Comparison of ENCODE assay signal across 18 cellular contexts in genomic region chr2:121858406-121858805, GRCh38.
DNase-seq lines count a peak whose midpoint lies in the region; ATAC-seq, FAIRE-seq and TF ChIP-seq lines count a peak whose summit lies in the region.
"Had no signal": no experiment of that assay in that cellular context is flagged by ENCODE, and none has a peak within 500 bp of the region (broad histone marks: within the 10 kb centered on the region; RNA-seq: fewer than 3 reads in every experiment).

No MANE protein-coding gene starts in this region.

- H3K4me3 Mint-ChIP-seq in astrocyte (ENCODE audit: unreplicated experiment) = no peak overlapping the region
- no peak overlapping the region for H3K4me3 Mint-ChIP-seq in activated T-cell treated with anti-CD3 and anti-CD28 coated beads, Interleukin-2, amount 50 U/mL, for 72 hours
- H3K4me3 Mint-ChIP-seq: CD14-positive monocyte had no signal

- peaks cover 9% of the 10 kb centered on the region for H3K4me1 ChIP-seq in astrocyte (ENCODE audit: insufficient read depth, low read length)
- H3K4me1 ChIP-seq: SJCRH30 had no signal

- TF ChIP-seq CTCF in astrocyte (IDR thresholded peaks at IDR 0.05; ENCODE audit: insufficient read depth, low read depth, low read length) = no peak
- TF ChIP-seq CTCF in retinal pigment epithelial cell (conservative IDR thresholded peaks at IDR 0.05; ENCODE audit: low read depth, low read length) = no peak
- TF ChIP-seq CTCF in GM13977 (IDR thresholded peaks at IDR 0.05; ENCODE audit: extremely low read depth, insufficient read depth, missing control alignments) = no peak

- no peaks in the 10 kb centered on the region for H3K36me3 ChIP-seq in astrocyte (ENCODE audit: insufficient read depth, low read length)
- H3K36me3 ChIP-seq: SJCRH30 had no signal

- peaks cover 16% of the 10 kb centered on the region for H3K4me1 Mint-ChIP-seq in astrocyte (ENCODE audit: low read depth, unreplicated experiment)
- no peaks in the 10 kb centered on the region for H3K4me1 Mint-ChIP-seq in activated T-cell treated with anti-CD3 and anti-CD28 coated beads, Interleukin-2, amount 50 U/mL, for 72 hours (ENCODE audit: low read depth)
- H3K4me1 Mint-ChIP-seq: CD14-positive monocyte had no signal

- no peak overlapping the region for H3K9ac ChIP-seq in astrocyte (ENCODE audit: low read length)

- H2AFZ ChIP-seq in astrocyte (ENCODE audit: low read depth, low read length) = no peak overlapping the region

- H3K9me3 ChIP-seq in astrocyte (ENCODE audit: insufficient read depth, low read depth, low read length) = no peaks in the 10 kb centered on the region
- H3K9me3 ChIP-seq: SJCRH30 had no signal

- peak overlapping the region; percentile 64 for H3K27ac Mint-ChIP-seq in astrocyte (ENCODE audit: unreplicated experiment)
- H3K27ac Mint-ChIP-seq in activated T-cell treated with anti-CD3 and anti-CD28 coated beads, Interleukin-2, amount 50 U/mL, for 72 hours = no peak overlapping the region
- H3K27ac Mint-ChIP-seq: CD14-positive monocyte had no signal

- no peaks in the 10 kb centered on the region for H3K36me3 Mint-ChIP-seq in astrocyte (ENCODE audit: low read depth, unreplicated experiment)
- H3K36me3 Mint-ChIP-seq in activated T-cell treated with anti-CD3 and anti-CD28 coated beads, Interleukin-2, amount 50 U/mL, for 72 hours (ENCODE audit: insufficient read depth in 2 of 2) = peaks cover 0 to 2% of the 10 kb centered on the region in 2 donors
- H3K36me3 Mint-ChIP-seq: CD14-positive monocyte had no signal

- DNase-seq in ELR (ENCODE audit: low read depth) (peak; percentile 61), HT1080 (ENCODE audit: low read depth) (peak; percentile 82), astrocyte (ENCODE audit: low read depth) (no peak), retinal pigment epithelial cell (ENCODE audit: low read depth) (peak; percentile 11), GM13977 (ENCODE audit: low spot score) (no peak), KG1 (lab: John Stamatoyannopoulos, UW) (no peak)
- DNase-seq in activated T-cell treated with anti-CD3 and anti-CD28 coated beads, Interleukin-2, amount 50 U/mL, for 72 hours = no peak
- DNase-seq: AML-193, GOT3, MV-4-11, NCI-H1417, NCI-H1930, NCI-H2171, NCI-H446, NCI-H69 had no signal

- FAIRE-seq in astrocyte (lab: Jason Lieb, UNC) = no peak

- H3K79me2 ChIP-seq in astrocyte (ENCODE audit: insufficient read depth, low read length) = no peaks in the 10 kb centered on the region

- no peak overlapping the region for H3K4me2 ChIP-seq in astrocyte (ENCODE audit: low read length)

- H3K27me3 ChIP-seq in astrocyte (ENCODE audit: insufficient read depth, low read length) = peaks cover 7% of the 10 kb centered on the region
- H3K27me3 ChIP-seq: SJCRH30 had no signal

- H3K4me3 ChIP-seq in astrocyte (ENCODE audit: insufficient read depth, low read depth, low read length) (no peak overlapping the region), retinal pigment epithelial cell (ENCODE audit: low read length) (no peak overlapping the region)
- H3K4me3 ChIP-seq: SJCRH30 had no signal

- ATAC-seq in activated T-cell treated with anti-CD3 and anti-CD28 coated beads, Interleukin-2, amount 50 U/mL, for 72 hours (replicated peaks in 1 of 2) = no peak

- no peak overlapping the region for H3K27ac ChIP-seq in astrocyte (ENCODE audit: low read depth, low read length)
- H3K27ac ChIP-seq: RWPE1, SJCRH30 had no signal

- H3K27me3 Mint-ChIP-seq in astrocyte (ENCODE audit: low read depth, unreplicated experiment) = no peaks in the 10 kb centered on the region
- H3K27me3 Mint-ChIP-seq in activated T-cell treated with anti-CD3 and anti-CD28 coated beads, Interleukin-2, amount 50 U/mL, for 72 hours (ENCODE audit: low read depth) = peaks cover 39% of the 10 kb centered on the region

- H3K9me3 Mint-ChIP-seq in astrocyte (ENCODE audit: unreplicated experiment) = peaks cover 9% of the 10 kb centered on the region
- no peaks in the 10 kb centered on the region for H3K9me3 Mint-ChIP-seq in activated T-cell treated with anti-CD3 and anti-CD28 coated beads, Interleukin-2, amount 50 U/mL, for 72 hours

- no peaks in the 10 kb centered on the region for H4K20me1 ChIP-seq in astrocyte (ENCODE audit: insufficient read depth, low read length)

- in situ Hi-C loops in GM13977 (cut with MboI; ENCODE audit: low pct_unique_long_range_greater_than_20kb, low sequenced_read_pairs, unreplicated experiment) = no loop called here

Comparison
In these comparisons a context has a peak if more than half of its experiments do, and no peak if none do; other contexts are left out.
1. DNase-seq: peak in ELR (single experiment), HT1080 (single experiment) and retinal pigment epithelial cell (single experiment); none in astrocyte (single experiment), GM13977 (single experiment), activated T-cell treated with anti-CD3 and anti-CD28 coated beads, Interleukin-2, amount 50 U/mL, for 72 hours (0 of 2) and KG1 (single experiment).